In genomic region chr2:10405441-10405840, GRCh38 we compare ENCODE assay signal across 9 cellular contexts. TPM values are rescaled to one million over a fixed set of nuclear protein-coding genes. Genes with fewer than 3 reads are reported as not detected.
A peak's percentile ranks its signal among the peaks of the same experiment; 100 is the strongest.
DNase-seq lines count a peak whose midpoint lies in the region; ATAC-seq and TF ChIP-seq lines count a peak whose summit lies in the region.
"Had no signal": no experiment of that assay in that cellular context is flagged by ENCODE, and none has a peak within 500 bp of the region (broad histone marks: within the 10 kb centered on the region; RNA-seq: fewer than 3 reads in every experiment).

No MANE protein-coding gene starts in this region.

- no peak for TF ChIP-seq CTCF in left lung (IDR thresholded peaks at IDR 0.05)

- peaks cover 34 to 91% of the 10 kb centered on the region in 2 donors for H3K4me1 ChIP-seq in left lung

- no peaks in the 10 kb centered on the region for H3K27me3 ChIP-seq in left lung
- H3K27me3 ChIP-seq: hepatocyte had no signal

- DNase-seq in NCI-H2171 treated with DMSO at 0.1 percent for 48 hours (lab: John Stamatoyannopoulos, UW), result peak; percentile 20
- no peak for DNase-seq in NCI-H2171 (lab: John Stamatoyannopoulos, UW)
- peak; percentile 36 for DNase-seq in cerebellum (ENCODE audit: low spot score)
- DNase-seq in left lung, result peak in 1 of 2 donors; percentile 63
- peak; percentile 74 for DNase-seq in ureter (ENCODE audit: low spot score)

- ATAC-seq in left lung, result peak; percentile 10
- ATAC-seq in GM19397 (IDR thresholded peaks at IDR 0.05; ENCODE audit: unreplicated experiment), result no peak
- no peak for ATAC-seq in HG03460 (IDR thresholded peaks at IDR 0.05; ENCODE audit: unreplicated experiment)
- ATAC-seq in GM21619 (IDR thresholded peaks at IDR 0.05; ENCODE audit: unreplicated experiment), result no peak

- peak overlapping the region; percentile 54 to 81 for H3K27ac ChIP-seq in left lung
- H3K27ac ChIP-seq: hepatocyte had no signal

- H3K9me3 ChIP-seq in left lung, result no peaks in the 10 kb centered on the region

- intact Hi-C loops in left lung (cut with DNase I), result loop anchor here in 1 of 2 donors (10.0 kb wide), 1 partner anchor 101 kb away; the partner anchor contains the start of gene HPCAL1

- H3K36me3 ChIP-seq in left lung, result peaks cover 0 to 5% of the 10 kb centered on the region in 2 donors

- H3K4me3 ChIP-seq in left lung, result no peak overlapping the region
- H3K4me3 ChIP-seq: hepatocyte had no signal

RNA-seq across cellular contexts. Expression of gene ODC1, which starts 42.7 kb away (rescaled TPM):
- total RNA-seq in cerebellum (104 TPM), left lung (10 to 100 TPM; 55.0 to 98.4 TPM), ureter (85.3 TPM)
